In the genomic region with DNA sequence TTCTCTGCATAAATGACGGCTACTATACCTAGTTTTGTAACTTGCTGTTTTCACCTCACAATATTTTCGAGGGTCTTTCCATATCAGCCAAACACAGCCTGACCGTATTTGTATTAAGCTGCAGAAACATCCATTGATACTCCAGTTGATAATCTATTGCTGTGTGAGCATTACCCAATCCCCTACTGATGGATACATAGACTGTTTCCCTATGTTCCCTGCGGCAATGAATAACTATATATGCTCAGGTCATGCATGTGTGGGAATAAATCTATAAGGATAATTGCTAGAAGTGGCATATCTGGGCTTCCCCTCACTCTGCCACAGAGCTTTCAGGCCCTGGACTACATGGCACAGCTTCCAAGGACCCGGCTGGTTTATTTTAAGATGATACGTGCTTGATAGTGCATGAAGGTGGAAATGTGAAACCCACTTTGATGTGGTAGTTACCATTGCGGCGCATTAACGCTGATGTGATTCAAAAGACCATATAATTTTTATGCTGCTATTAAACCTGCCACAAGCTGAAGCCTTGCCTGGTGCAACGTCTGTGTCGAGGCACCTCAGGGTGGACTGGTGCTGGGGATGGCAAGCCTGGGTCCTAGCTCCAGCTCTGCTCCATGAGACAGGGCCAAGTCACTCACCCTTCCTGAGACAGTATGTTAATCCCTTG, we compare ENCODE assay signal across 17 cellular contexts.
DNase-seq lines count a peak whose midpoint lies in the region; ATAC-seq and TF ChIP-seq lines count a peak whose summit lies in the region.
"Had no signal": no experiment of that assay in that cellular context is flagged by ENCODE, and none has a peak within 500 bp of the region (broad histone marks: within the 10 kb centered on the region; RNA-seq: fewer than 3 reads in every experiment).

No MANE protein-coding gene starts in this region.

- H3K27me3 ChIP-seq in upper lobe of right lung (no peaks in the 10 kb centered on the region), SJCRH30 (peaks cover 7% of the 10 kb centered on the region)

- TF ChIP-seq CTCF in OCI-LY7 (conservative IDR thresholded peaks at IDR 0.05; ENCODE audit: low read length), result no peak
- no peak for TF ChIP-seq CTCF in upper lobe of right lung (IDR thresholded peaks at IDR 0.05)

- no peak overlapping the region for H3K27ac ChIP-seq in OCI-LY7 (ENCODE audit: low read depth, low read length, poor library complexity, severe bottlenecking)
- H3K27ac ChIP-seq in upper lobe of right lung, result no peak overlapping the region
- no peak overlapping the region for H3K27ac ChIP-seq in SJCRH30
- H3K27ac ChIP-seq: GM23248 had no signal

- POLR2A ChIA-PET in OCI-LY7 (lab: Charles Lee), result interaction anchor here (0.6 to 13.1 kb wide), 12 partner anchors 9 to 678 kb away, joined by 3 to 229 read pairs (median 4); no protein-coding TSS in a partner anchor

- BruUV-seq in OCI-LY7 (replicated peaks; lab: Mats Ljungman, UMichigan), result no TSS peak

- peak overlapping the region; percentile 97 for H3K4me2 ChIP-seq in OCI-LY7 (ENCODE audit: low read length)
- H3K4me2 ChIP-seq: SK-N-SH had no signal

- CTCF ChIA-PET in OCI-LY7 (lab: Charles Lee; ENCODE audit: unreplicated experiment), result interaction anchor here (1.1 kb wide), 1 partner anchor 68 kb away, joined by 3 read pairs; no protein-coding TSS in a partner anchor

- no peak overlapping the region for H3K4me3 ChIP-seq in OCI-LY7 (ENCODE audit: low read depth, low read length, poor library complexity, severe bottlenecking)
- no peak overlapping the region for H3K4me3 ChIP-seq in upper lobe of right lung
- H3K4me3 ChIP-seq in SJCRH30, result no peak overlapping the region
- H3K4me3 ChIP-seq: GM23248 had no signal

- H3K36me3 ChIP-seq in OCI-LY7 (ENCODE audit: insufficient read depth, low read length), result no peaks in the 10 kb centered on the region
- H3K36me3 ChIP-seq in upper lobe of right lung, result no peaks in the 10 kb centered on the region
- no peaks in the 10 kb centered on the region for H3K36me3 ChIP-seq in SJCRH30

- peak overlapping the region; percentile 41; the same call in 1 of the 2 replicates for H2AFZ ChIP-seq in OCI-LY7 (ENCODE audit: low read length)
- H2AFZ ChIP-seq: GM23248 had no signal

- H3K4me1 ChIP-seq in OCI-LY7 (ENCODE audit: insufficient read depth, low read length, poor library complexity, severe bottlenecking) (peaks cover 59% of the 10 kb centered on the region), upper lobe of right lung (no peaks in the 10 kb centered on the region), SJCRH30 (peaks cover 2% of the 10 kb centered on the region; the same call in 1 of the 2 replicates)

- DNase-seq in NCI-H510A treated with DMSO at 0.1 percent for 48 hours (lab: John Stamatoyannopoulos, UW) (peak; percentile 66), NCI-H510A (lab: John Stamatoyannopoulos, UW) (no peak), NCI-H187 treated with DMSO at 0.1 percent for 48 hours (lab: John Stamatoyannopoulos, UW) (peak; percentile 75), OCI-LY7 (ENCODE audit: low spot score) (no peak), upper lobe of right lung (peak; percentile 37), NOMO-1 treated with DMSO at 0.1 percent for 48 hours (lab: John Stamatoyannopoulos, UW; ENCODE audit: unreplicated experiment) (no peak), SJCRH30 (no peak)
- DNase-seq: Caco-2; GM23248; KG1; NCI-H1436; NCI-H2171 treated with DMSO at 0.1 percent for 48 hours; NK-92 treated with Interleukin-12 subunit alpha and Interleukin-12 subunit beta, amount 100 ng/mL, for 24 hours; SK-N-SH; T-helper 17 cell had no signal

- peaks cover 19% of the 10 kb centered on the region; the same call in 1 of the 2 replicates for H3K79me2 ChIP-seq in OCI-LY7 (ENCODE audit: insufficient read depth, low read depth, low read length)

- no peaks in the 10 kb centered on the region for H3K9me2 ChIP-seq in OCI-LY7 (ENCODE audit: insufficient read depth, low read length)
- H3K9me2 ChIP-seq: SK-N-SH had no signal

- ATAC-seq in upper lobe of right lung (no peak), GM18907 (IDR thresholded peaks at IDR 0.05; ENCODE audit: unreplicated experiment) (no peak)
- ATAC-seq: Right ventricle myocardium inferior, T-helper 17 cell had no signal

- no peaks in the 10 kb centered on the region for H4K20me1 ChIP-seq in OCI-LY7 (ENCODE audit: insufficient read depth, low read length)

- intact Hi-C loops in OCI-LY7 (cut with micrococcal nuclease; ENCODE audit: unreplicated experiment) (loop anchor here (10.0 kb wide), 1 partner anchor 453 kb away; no protein-coding TSS in a partner anchor), upper lobe of right lung (cut with DNase I) (no loop called here)

- H3K9me3 ChIP-seq in OCI-LY7 (ENCODE audit: low read length), result no peaks in the 10 kb centered on the region
- H3K9me3 ChIP-seq in upper lobe of right lung, result no peaks in the 10 kb centered on the region
- no peaks in the 10 kb centered on the region for H3K9me3 ChIP-seq in SJCRH30 (replicated peaks)
- H3K9me3 ChIP-seq: Caco-2, SK-N-SH had no signal

Comparison
In these comparisons a context has a peak if more than half of its experiments do, and no peak if none do; other contexts are left out.
1. DNase-seq: peak in NCI-H510A treated with DMSO at 0.1 percent for 48 hours (single experiment), NCI-H187 treated with DMSO at 0.1 percent for 48 hours (single experiment) and upper lobe of right lung (single experiment); none in NCI-H510A (single experiment), OCI-LY7 (single experiment), NOMO-1 treated with DMSO at 0.1 percent for 48 hours (single experiment) and SJCRH30 (0 of 2).